Comparison of ENCODE assay signal across 1 cellular context in the genomic region with DNA sequence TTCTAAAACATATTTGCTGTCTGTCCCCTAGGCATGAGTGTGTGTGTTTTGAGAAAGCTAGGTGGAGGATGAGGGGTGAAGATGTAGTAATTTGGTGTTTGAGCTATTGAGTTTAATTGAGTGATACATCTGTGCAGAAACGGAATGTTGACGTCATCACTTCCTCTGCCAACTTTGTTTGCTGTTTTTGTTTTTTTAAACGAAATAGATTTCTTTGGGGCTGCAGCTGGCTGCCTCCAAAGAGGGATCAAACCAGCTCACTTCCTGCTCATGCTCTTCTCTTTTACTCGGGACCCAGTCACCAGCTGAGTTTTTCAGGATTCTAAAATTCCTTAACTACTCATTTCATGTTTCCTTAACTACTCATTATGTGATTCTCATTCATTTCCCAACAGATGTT.
A peak's percentile ranks its signal among the peaks of the same experiment; 100 is the strongest.
TF ChIP-seq lines count a peak whose summit lies in the region.

No MANE protein-coding gene starts in this region.

TF ChIP-seq in HepG2, 621 proteins besides CTCF, POLR2A, EP300 and RAD21 (continued from another document):
- TF ChIP-seq ATF7 (IDR thresholded peaks at IDR 0.05) = peak; percentile 65
- TF ChIP-seq ATF7 (CRISPR knock-in tag; IDR thresholded peaks at IDR 0.05) = no peak
- TF ChIP-seq CREB1 (IDR thresholded peaks at IDR 0.05) = peak; percentile 60
- TF ChIP-seq CREB1 (CRISPR knock-in tag; IDR thresholded peaks at IDR 0.05) = no peak
- TF ChIP-seq BRD4 (CRISPR knock-in tag; IDR thresholded peaks at IDR 0.05) = no peak
- TF ChIP-seq, protein P1, sequence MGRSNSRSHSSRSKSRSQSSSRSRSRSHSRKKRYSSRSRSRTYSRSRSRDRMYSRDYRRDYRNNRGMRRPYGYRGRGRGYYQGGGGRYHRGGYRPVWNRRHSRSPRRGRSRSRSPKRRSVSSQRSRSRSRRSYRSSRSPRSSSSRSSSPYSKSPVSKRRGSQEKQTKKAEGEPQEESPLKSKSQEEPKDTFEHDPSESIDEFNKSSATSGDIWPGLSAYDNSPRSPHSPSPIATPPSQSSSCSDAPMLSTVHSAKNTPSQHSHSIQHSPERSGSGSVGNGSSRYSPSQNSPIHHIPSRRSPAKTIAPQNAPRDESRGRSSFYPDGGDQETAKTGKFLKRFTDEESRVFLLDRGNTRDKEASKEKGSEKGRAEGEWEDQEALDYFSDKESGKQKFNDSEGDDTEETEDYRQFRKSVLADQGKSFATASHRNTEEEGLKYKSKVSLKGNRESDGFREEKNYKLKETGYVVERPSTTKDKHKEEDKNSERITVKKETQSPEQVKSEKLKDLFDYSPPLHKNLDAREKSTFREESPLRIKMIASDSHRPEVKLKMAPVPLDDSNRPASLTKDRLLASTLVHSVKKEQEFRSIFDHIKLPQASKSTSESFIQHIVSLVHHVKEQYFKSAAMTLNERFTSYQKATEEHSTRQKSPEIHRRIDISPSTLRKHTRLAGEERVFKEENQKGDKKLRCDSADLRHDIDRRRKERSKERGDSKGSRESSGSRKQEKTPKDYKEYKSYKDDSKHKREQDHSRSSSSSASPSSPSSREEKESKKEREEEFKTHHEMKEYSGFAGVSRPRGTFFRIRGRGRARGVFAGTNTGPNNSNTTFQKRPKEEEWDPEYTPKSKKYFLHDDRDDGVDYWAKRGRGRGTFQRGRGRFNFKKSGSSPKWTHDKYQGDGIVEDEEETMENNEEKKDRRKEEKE (IDR thresholded peaks at IDR 0.05) = no peak
- no peak for TF ChIP-seq PAF1 (CRISPR knock-in tag; IDR thresholded peaks at IDR 0.05)
